8 cellular contexts compared by ENCODE assay signal in genomic region chr16:27374794-27375499, GRCh38. TPM values are rescaled to one million over a fixed set of nuclear protein-coding genes. Genes with fewer than 3 reads are reported as not detected.
DNase-seq lines count a peak whose midpoint lies in the region; ATAC-seq and TF ChIP-seq lines count a peak whose summit lies in the region.

No MANE protein-coding gene starts in this region.

- no peak for TF ChIP-seq POLR2A in heart left ventricle (IDR thresholded peaks at IDR 0.05)

- H3K4me1 Mint-ChIP-seq in progenitor cell of endocrine pancreas (ENCODE audit: low read depth), result no peaks in the 10 kb centered on the region
- peaks cover 29% of the 10 kb centered on the region for H3K4me1 Mint-ChIP-seq in activated T-helper 1 cell treated with anti-CD3 and anti-CD28 coated beads, Interleukin-12 subunit alpha, Interleukin-12 subunit beta, Interleukin-2, Interleukin-4 antibody, amounts not matched to agents 30 ng/mL and 10 ng/mL and 1 ng/mL, durations not matched to agents 14 hours and 24 hours and 36 hours (ENCODE audit: low read depth)

- no peaks in the 10 kb centered on the region for H3K27me3 Mint-ChIP-seq in progenitor cell of endocrine pancreas
- H3K27me3 Mint-ChIP-seq in activated T-helper 1 cell treated with anti-CD3 and anti-CD28 coated beads, Interleukin-12 subunit alpha, Interleukin-12 subunit beta, Interleukin-2, Interleukin-4 antibody, amounts not matched to agents 30 ng/mL and 10 ng/mL and 1 ng/mL, durations not matched to agents 14 hours and 24 hours and 36 hours (ENCODE audit: insufficient read depth), result no peaks in the 10 kb centered on the region

- no peaks in the 10 kb centered on the region for H3K9me2 ChIP-seq in OCI-LY7 (ENCODE audit: insufficient read depth, low read length)

- no peaks in the 10 kb centered on the region for H3K36me3 ChIP-seq in OCI-LY7 (ENCODE audit: insufficient read depth, low read length)
- no peaks in the 10 kb centered on the region for H3K36me3 ChIP-seq in heart left ventricle

- 18 to 28% (median 22%) methylated on average over 10 of the region's 10 CpGs for WGBS in heart left ventricle, 4 donors

- H3K9me3 ChIP-seq in OCI-LY7 (ENCODE audit: low read length) (peaks cover 3% of the 10 kb centered on the region; the same call in 1 of the 2 replicates), heart left ventricle (peaks cover 0 to 9% (median 0%) of the 10 kb centered on the region in 12 donors)

- H3K4me3 ChIP-seq in OCI-LY7 (ENCODE audit: low read depth, low read length, poor library complexity, severe bottlenecking), result peak overlapping the region; percentile 43
- H3K4me3 ChIP-seq in heart left ventricle, result peak overlapping the region in 5 of 12 donors; percentile 6 to 42 (median 22)

- no peak overlapping the region for H3K4me3 Mint-ChIP-seq in progenitor cell of endocrine pancreas (ENCODE audit: low read depth)
- H3K4me3 Mint-ChIP-seq in activated T-helper 1 cell treated with anti-CD3 and anti-CD28 coated beads, Interleukin-12 subunit alpha, Interleukin-12 subunit beta, Interleukin-2, Interleukin-4 antibody, amounts not matched to agents 30 ng/mL and 10 ng/mL and 1 ng/mL, durations not matched to agents 14 hours and 24 hours and 36 hours, result no peak overlapping the region

- peak; percentile 39 for ATAC-seq in GM19025 (IDR thresholded peaks at IDR 0.05; ENCODE audit: low read depth, unreplicated experiment)
- peak; percentile 30 for ATAC-seq in HG03457 (IDR thresholded peaks at IDR 0.05; ENCODE audit: unreplicated experiment)
- ATAC-seq in heart left ventricle, result peak in 3 of 4 donors; percentile 83 to 91 (median 87)

- DNase-seq in CMK (ENCODE audit: low read depth), result peak; percentile 95
- DNase-seq in OCI-LY7 (ENCODE audit: low spot score), result peak; percentile 68
- peak; percentile 50 for DNase-seq in activated naive CD4-positive, alpha-beta T cell treated with anti-CD3 and anti-CD28 coated beads, Interleukin-2, amount 50 U/mL, for 16 hours
- peak in 4 of 5 donors; percentile 54 to 77 (median 56) for DNase-seq in heart left ventricle
- DNase-seq in progenitor cell of endocrine pancreas (ENCODE audit: low spot score, unreplicated experiment), result peak; percentile 34
- DNase-seq in activated T-helper 1 cell treated with anti-CD3 and anti-CD28 coated beads, Interleukin-12 subunit alpha, Interleukin-12 subunit beta, Interleukin-2, Interleukin-4 antibody, amounts not matched to agents 30 ng/mL and 10 ng/mL and 1 ng/mL, durations not matched to agents 14 hours and 24 hours and 36 hours (ENCODE audit: low spot score), result no peak

- peak overlapping the region; percentile 65 for H2AFZ ChIP-seq in OCI-LY7 (ENCODE audit: low read length)

- H3K4me1 ChIP-seq in OCI-LY7 (ENCODE audit: insufficient read depth, low read length, poor library complexity, severe bottlenecking), result peaks cover 55% of the 10 kb centered on the region
- H3K4me1 ChIP-seq in heart left ventricle, result peaks cover 0 to 62% (median 0%) of the 10 kb centered on the region in 12 donors

- CTCF ChIA-PET in OCI-LY7 (lab: Charles Lee; ENCODE audit: unreplicated experiment), result interaction anchor here (0.9 to 1.3 kb wide), 5 partner anchors 25 to 196 kb away, joined by 3 to 6 read pairs (median 4); no protein-coding TSS in a partner anchor

- no peaks in the 10 kb centered on the region for H3K27me3 ChIP-seq in heart left ventricle

- H3K36me3 Mint-ChIP-seq in progenitor cell of endocrine pancreas (ENCODE audit: insufficient read depth), result no peaks in the 10 kb centered on the region
- H3K36me3 Mint-ChIP-seq in activated T-helper 1 cell treated with anti-CD3 and anti-CD28 coated beads, Interleukin-12 subunit alpha, Interleukin-12 subunit beta, Interleukin-2, Interleukin-4 antibody, amounts not matched to agents 30 ng/mL and 10 ng/mL and 1 ng/mL, durations not matched to agents 14 hours and 24 hours and 36 hours (ENCODE audit: low read depth), result peaks cover 9% of the 10 kb centered on the region

- H3K27ac Mint-ChIP-seq in progenitor cell of endocrine pancreas, result no peak overlapping the region
- no peak overlapping the region for H3K27ac Mint-ChIP-seq in activated T-helper 1 cell treated with anti-CD3 and anti-CD28 coated beads, Interleukin-12 subunit alpha, Interleukin-12 subunit beta, Interleukin-2, Interleukin-4 antibody, amounts not matched to agents 30 ng/mL and 10 ng/mL and 1 ng/mL, durations not matched to agents 14 hours and 24 hours and 36 hours

- no peaks in the 10 kb centered on the region for H4K20me1 ChIP-seq in OCI-LY7 (ENCODE audit: insufficient read depth, low read length)

- H3K27ac ChIP-seq in OCI-LY7 (ENCODE audit: low read depth, low read length, poor library complexity, severe bottlenecking), result peak overlapping the region; percentile 70
- peak overlapping the region in 5 of 12 donors; percentile 7 to 85 (median 27) for H3K27ac ChIP-seq in heart left ventricle

- POLR2A ChIA-PET in OCI-LY7 (lab: Charles Lee), result interaction anchor here (0.8 to 5.2 kb wide), 13 partner anchors 9 to 222 kb away, joined by 3 to 44 read pairs (median 4); partner anchors contain the start of gene IL21R

- intact Hi-C loops in OCI-LY7 (cut with micrococcal nuclease; ENCODE audit: unreplicated experiment), result no loop called here
- intact Hi-C loops in heart left ventricle (cut with DNase I), result loop anchor here in 3 of 10 donors (5.0 kb wide), 4 partner anchors 77 to 223 kb away; no protein-coding TSS in a partner anchor
- intact Hi-C loops in activated T-helper 1 cell treated with anti-CD3 and anti-CD28 coated beads, Interleukin-12 subunit alpha, Interleukin-12 subunit beta, Interleukin-2, Interleukin-4 antibody, amounts not matched to agents 30 ng/mL and 10 ng/mL and 1 ng/mL, durations not matched to agents 14 hours and 24 hours and 36 hours (cut with micrococcal nuclease), result loop anchor here (1.0 kb wide), 2 partner anchors 27 to 33 kb away; partner anchors contain the start of gene IL21R

- no peaks in the 10 kb centered on the region for H3K9me3 Mint-ChIP-seq in progenitor cell of endocrine pancreas (ENCODE audit: low read depth)
- H3K9me3 Mint-ChIP-seq in activated T-helper 1 cell treated with anti-CD3 and anti-CD28 coated beads, Interleukin-12 subunit alpha, Interleukin-12 subunit beta, Interleukin-2, Interleukin-4 antibody, amounts not matched to agents 30 ng/mL and 10 ng/mL and 1 ng/mL, durations not matched to agents 14 hours and 24 hours and 36 hours, result peaks cover 11% of the 10 kb centered on the region

- no TSS peak for BruUV-seq in OCI-LY7 (replicated peaks; lab: Mats Ljungman, UMichigan)

- no peaks in the 10 kb centered on the region for H3K79me2 ChIP-seq in OCI-LY7 (ENCODE audit: insufficient read depth, low read depth, low read length)

- peak overlapping the region; percentile 65 for H3K4me2 ChIP-seq in OCI-LY7 (ENCODE audit: low read length)

- TF ChIP-seq CTCF in OCI-LY7 (conservative IDR thresholded peaks at IDR 0.05; ENCODE audit: low read length), result peak; percentile 75
- TF ChIP-seq CTCF in heart left ventricle (IDR thresholded peaks at IDR 0.05), result peak in 8 of 12 donors; percentile 22 to 59 (median 45)
- TF ChIP-seq CTCF in progenitor cell of endocrine pancreas (IDR thresholded peaks at IDR 0.05; ENCODE audit: unreplicated experiment), result peak; percentile 62

RNA-seq across cellular contexts. Expression of gene IL21R, which starts 27.0 kb away (rescaled TPM):
- 10.0 and 10.9 TPM in 2 replicates for total RNA-seq in OCI-LY7 (2014; rRNA removed; shearing (Covaris generic))
- total RNA-seq in OCI-LY7 (2022), result 36.7 and 47.0 TPM in 2 replicates
- total RNA-seq in heart left ventricle, result 1 to 10 TPM in 2 of 9 donors, under 1 TPM in 6, not detected in 1; 0.12 to 6.0 (median 0.35) TPM
- polyA plus RNA-seq in heart left ventricle, result under 1 TPM; 0.04 to 0.10 TPM
- total RNA-seq in progenitor cell of endocrine pancreas, result not detected in 2 replicates
- total RNA-seq in activated T-helper 1 cell treated with anti-CD3 and anti-CD28 coated beads, Interleukin-12 subunit alpha, Interleukin-12 subunit beta, Interleukin-2, Interleukin-4 antibody, amounts not matched to agents 30 ng/mL and 10 ng/mL and 1 ng/mL, durations not matched to agents 14 hours and 24 hours and 36 hours, result 101 and 104 TPM in 2 replicates

Comparison
In these comparisons a context has a peak if more than half of its experiments do, and no peak if none do; other contexts are left out.
1. ATAC-seq: peak in every context shown above with its lines; median percentile 87 in heart left ventricle; 39 in GM19025; 30 in HG03457.